In genomic region chr11:86551693-86552092, GRCh38 we compare ENCODE assay signal across 9 cellular contexts.
DNase-seq lines count a peak whose midpoint lies in the region; ATAC-seq and TF ChIP-seq lines count a peak whose summit lies in the region.
"Had no signal": no experiment of that assay in that cellular context is flagged by ENCODE, and none has a peak within 500 bp of the region (broad histone marks: within the 10 kb centered on the region; RNA-seq: fewer than 3 reads in every experiment).

No MANE protein-coding gene starts in this region.

- H3K4me1 ChIP-seq in IMR-90 (ENCODE audit: control insufficient read depth, insufficient read depth, low read length) (peaks cover 21% of the 10 kb centered on the region), spleen (peaks cover 4 to 41% (median 15%) of the 10 kb centered on the region in 6 donors)

- peaks cover 25% of the 10 kb centered on the region for H3K9me1 ChIP-seq in IMR-90 (ENCODE audit: insufficient read depth, low read length)

- H3K27ac ChIP-seq in IMR-90 (ENCODE audit: insufficient read depth, low read length) (no peak overlapping the region), spleen (peak overlapping the region in 7 of 8 donors; percentile 23 to 76 (median 65))

- no peak overlapping the region for H3K4me3 ChIP-seq in IMR-90 (ENCODE audit: insufficient read depth, low read depth, low read length)
- no peak overlapping the region for H3K4me3 ChIP-seq in spleen

- TF ChIP-seq RAD21 in IMR-90 (IDR thresholded peaks at IDR 0.05; ENCODE audit: low read length), result no peak

- peak overlapping the region; percentile 71 for H3K4me2 ChIP-seq in IMR-90 (ENCODE audit: low read depth, low read length)

- H3K79me1 ChIP-seq in IMR-90 (ENCODE audit: low read depth in 1 of 2, low read length in 2 of 2), result no peaks in the 10 kb centered on the region; a peak in 1 of 4 replicates

- intact Hi-C loops in IMR-90 (cut with micrococcal nuclease) (no loop called here), spleen (cut with DNase I; ENCODE audit: low total_unique reads) (no loop called here)

- in situ Hi-C loops in IMR-90 (cut with MboI; ENCODE audit: low sequenced_read_pairs), result no loop called here

- H3K4ac ChIP-seq in IMR-90 (ENCODE audit: low read depth, low read length), result peak overlapping the region; percentile 19

- H4K20me1 ChIP-seq in IMR-90 (ENCODE audit: insufficient read depth, low read length), result no peaks in the 10 kb centered on the region

- no peak overlapping the region for H2AFZ ChIP-seq in IMR-90 (replicated peaks; ENCODE audit: low read length, poor library complexity)

- H3K9ac ChIP-seq in IMR-90 (ENCODE audit: low read depth, low read length), result no peak overlapping the region

- CTCF ChIA-PET in IMR-90 (lab: Yijun Ruan, JAX), result no interaction called here

- peak overlapping the region; percentile 27 for H2BK20ac ChIP-seq in IMR-90 (ENCODE audit: low read depth, low read length)

- H3K56ac ChIP-seq in IMR-90 (ENCODE audit: extremely low read depth, insufficient read depth, low read length), result no peak overlapping the region

- peak overlapping the region; percentile 26 for H3K14ac ChIP-seq in IMR-90 (replicated peaks; ENCODE audit: low read depth, low read length)

- peak overlapping the region; percentile 53 for H2BK120ac ChIP-seq in IMR-90 (ENCODE audit: low read depth, low read length)

- peak overlapping the region; percentile 37 for H4K91ac ChIP-seq in IMR-90 (ENCODE audit: insufficient read depth, low read depth, low read length)

- peak; percentile 31 for ATAC-seq in GM19043 (IDR thresholded peaks at IDR 0.05; ENCODE audit: low read depth, unreplicated experiment)
- no peak for ATAC-seq in IMR-90 (ENCODE audit: low read depth)
- ATAC-seq in GM19467 (IDR thresholded peaks at IDR 0.05; ENCODE audit: unreplicated experiment), result no peak
- no peak for ATAC-seq in activated CD4-positive, CD25-positive, alpha-beta regulatory T cell treated with anti-CD3 and anti-CD28 coated beads, Interleukin-2, amount 50 U/mL, for 24 hours

- no TSS peak for BruUV-seq in IMR-90 (replicated peaks; lab: Mats Ljungman, UMichigan)

- H4K5ac ChIP-seq in IMR-90 (ENCODE audit: low read depth, low read length), result peak overlapping the region; percentile 49; the same call in 1 of the 2 replicates

- H2BK15ac ChIP-seq in IMR-90 (ENCODE audit: low read depth, low read length), result peak overlapping the region; percentile 46; the same call in 1 of the 3 replicates

- H3K36me3 ChIP-seq in IMR-90 (ENCODE audit: control insufficient read depth, insufficient read depth, low read length) (no peaks in the 10 kb centered on the region), spleen (no peaks in the 10 kb centered on the region)

- no peak for TF ChIP-seq POLR2A in IMR-90 (IDR thresholded peaks at IDR 0.05; ENCODE audit: low read depth, low read length)
- no peak for TF ChIP-seq POLR2A in erythroblast (IDR thresholded peaks at IDR 0.05; ENCODE audit: low read length)
- no peak for TF ChIP-seq POLR2A in spleen (IDR thresholded peaks at IDR 0.05)

- peak overlapping the region; percentile 2; the same call in 1 of the 2 replicates for H2AK5ac ChIP-seq in IMR-90 (ENCODE audit: low read depth, low read length)

- peak overlapping the region; percentile 10 to 43; a peak in 2 of 4 replicates for H4K8ac ChIP-seq in IMR-90 (ENCODE audit: low read depth in 2 of 2, low read length in 2 of 2)

- dilution Hi-C loops in IMR-90 (cut with HindIII; ENCODE audit: low sequenced_read_pairs, unreplicated experiment), result no loop called here

- WGBS in IMR-90 (ENCODE audit: extremely low coverage in 2 of 2, insufficient read length in 1 of 2), 2 experiments, result no CpG with 5 or more reads among the region's 3 CpGs
- 70 to 88% (median 71%) methylated on average over 3 of the region's 3 CpGs for WGBS in spleen, 5 donors

- TF ChIP-seq CTCF in IMR-90 (conservative IDR thresholded peaks at IDR 0.05; ENCODE audit: low read depth, low read length), result no peak
- TF ChIP-seq CTCF in spleen (IDR thresholded peaks at IDR 0.05 in 8 of 11, conservative IDR thresholded peaks at IDR 0.05 in 3 of 11), result no peak

- no peaks in the 10 kb centered on the region for H3K9me3 ChIP-seq in IMR-90 (ENCODE audit: control insufficient read depth, insufficient read depth, low read length)
- no peaks in the 10 kb centered on the region for H3K9me3 ChIP-seq in spleen

- H2BK5ac ChIP-seq in IMR-90 (ENCODE audit: low read depth, low read length, poor library complexity, severe bottlenecking), result peak overlapping the region; percentile 5

- no peak for DNase-seq in IMR-90
- peak; percentile 11 to 13 for DNase-seq in erythroblast (lab: John Stamatoyannopoulos, UW)
- DNase-seq in spleen, result no peak
- DNase-seq in SW 1271 (lab: John Stamatoyannopoulos, UW), result no peak
- DNase-seq in iPS-NIHi11 (ENCODE audit: low spot score), result no peak
- DNase-seq: NK-92 treated with Interleukin-12 subunit alpha and Interleukin-12 subunit beta, amount 100 ng/mL, for 24 hours had no signal

- H3K23ac ChIP-seq in IMR-90 (ENCODE audit: low read depth, low read length), result no peak overlapping the region

- no peak overlapping the region for H2AK9ac ChIP-seq in IMR-90 (replicated peaks; ENCODE audit: low read depth, low read length, poor library complexity)

- POLR2A ChIA-PET in IMR-90 (lab: Charles Lee; ENCODE audit: unreplicated experiment), result no interaction called here

- no peaks in the 10 kb centered on the region for H3K27me3 ChIP-seq in IMR-90 (ENCODE audit: control insufficient read depth, insufficient read depth, low read length)
- no peaks in the 10 kb centered on the region for H3K27me3 ChIP-seq in spleen (replicated peaks in 1 of 7)

- peak overlapping the region; percentile 21; the same call in 1 of the 2 replicates for H3K18ac ChIP-seq in IMR-90 (ENCODE audit: low read depth, low read length)

TF ChIP-seq in IMR-90, 13 proteins besides CTCF, POLR2A, EP300 and RAD21:
- no peak for TF ChIP-seq MAFK (IDR thresholded peaks at IDR 0.05; ENCODE audit: low read depth, low read length)
- no peak for TF ChIP-seq FOS (IDR thresholded peaks at IDR 0.05; ENCODE audit: low read depth, low read length)
- TF ChIP-seq CEBPB (IDR thresholded peaks at IDR 0.05; ENCODE audit: low read depth, low read length), result no peak
- no peak for TF ChIP-seq CHD1 (IDR thresholded peaks at IDR 0.05; ENCODE audit: low read depth, low read length)
- no peak for TF ChIP-seq NFE2L2 (IDR thresholded peaks at IDR 0.05; ENCODE audit: low read depth, low read length)
- no peak for TF ChIP-seq USF2 (IDR thresholded peaks at IDR 0.05; ENCODE audit: low read depth, low read length)
- TF ChIP-seq RCOR1 (IDR thresholded peaks at IDR 0.05; ENCODE audit: insufficient replicate concordance, low read length), result no peak
- no peak for TF ChIP-seq RFX5 (IDR thresholded peaks at IDR 0.05; ENCODE audit: low read depth, low read length)
- no peak for TF ChIP-seq BHLHE40 (IDR thresholded peaks at IDR 0.05; ENCODE audit: low read depth, low read length)
- TF ChIP-seq MAZ (IDR thresholded peaks at IDR 0.05; ENCODE audit: borderline replicate concordance, low read depth, low read length), result no peak
- no peak for TF ChIP-seq MXI1 (IDR thresholded peaks at IDR 0.05; ENCODE audit: borderline replicate concordance, low read depth, low read length)
- TF ChIP-seq SMC3 (IDR thresholded peaks at IDR 0.05; ENCODE audit: low read depth, low read length), result no peak
- no peak for TF ChIP-seq ELK1 (IDR thresholded peaks at IDR 0.05; ENCODE audit: borderline replicate concordance, low read depth, low read length)

Comparison
In these comparisons a context has a peak if more than half of its experiments do, and no peak if none do; other contexts are left out.
1. DNase-seq: peak in erythroblast (2 of 2); none in IMR-90 (single experiment), spleen (single experiment), SW 1271 (0 of 2) and iPS-NIHi11 (single experiment).